Comparison of ENCODE assay signal across 33 cellular contexts in the genomic region with DNA sequence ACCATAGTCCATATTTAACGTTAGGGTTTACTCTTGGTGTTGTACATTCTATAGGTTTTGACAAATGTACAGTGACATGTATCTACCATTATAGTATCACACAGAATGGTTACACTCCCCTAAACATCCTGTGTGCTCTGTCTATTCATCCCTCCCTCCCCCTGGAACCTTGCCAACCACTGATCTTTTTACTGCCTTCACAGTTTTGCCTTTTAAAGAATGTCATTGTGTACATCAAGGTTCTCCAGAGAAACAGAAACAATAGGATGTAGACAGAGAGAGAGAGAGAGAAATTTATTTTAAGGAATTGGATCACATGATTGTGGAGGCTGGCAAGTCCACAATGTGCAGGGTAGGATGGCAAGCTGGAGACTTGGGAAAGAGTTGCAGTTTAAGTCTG.
"Had no signal": no experiment of that assay in that cellular context is flagged by ENCODE, and none has a peak within 500 bp of the region (broad histone marks: within the 10 kb centered on the region; RNA-seq: fewer than 3 reads in every experiment).

No MANE protein-coding gene starts in this region.

- ATAC-seq: activated CD8-positive, alpha-beta T cell treated with anti-CD3 and anti-CD28 coated beads for 36 hours; Right ventricle myocardium inferior had no signal

- H3K4me1 ChIP-seq: ascending aorta had no signal

- H3K4me2 ChIP-seq: PC-9 had no signal

- H3K4me3 ChIP-seq: ascending aorta, cardiac muscle cell, MG63, PC-9 had no signal

- H3K27ac ChIP-seq: ascending aorta, cardiac muscle cell, PC-9, RWPE1, VCaP had no signal

- H2AFZ ChIP-seq: PC-9 had no signal

- DNase-seq: activated B cell treated with CpG ODN at 0.5 μM for 24 hours; activated CD4-positive, alpha-beta T cell treated with anti-CD3 and anti-CD28 coated beads for 4 hours; activated CD4-positive, alpha-beta T cell treated with anti-CD3 and anti-CD28 coated beads, Interleukin-2, amount 50 U/mL, for 4 hours; activated CD4-positive, CD25-positive, alpha-beta regulatory T cell treated with anti-CD3 and anti-CD28 coated beads, Interleukin-2, amount 50 U/mL, for 72 hours; activated CD8-positive, alpha-beta T cell treated with anti-CD3 and anti-CD28 coated beads for 36 hours; activated gamma-delta T cell; activated naive CD4-positive, alpha-beta T cell treated with Interleukin-2 at 50 U/mL for 16 hours; activated naive CD8-positive, alpha-beta T cell treated with anti-CD3 and anti-CD28 coated beads, Interleukin-2, amount 10 ng/mL, durations not matched to agents 7 days and 5 days; activated T-cell treated with anti-CD3 and anti-CD28 coated beads, Interleukin-2, amount 50 U/mL, for 24 hours; Kasumi-1; MG63; NCI-H1048; NCI-H1105 treated with DMSO at 0.1 percent for 48 hours; NCI-H1436; NCI-H1694 treated with DMSO at 0.1 percent for 48 hours; NCI-H2029; NCI-H2171 treated with DMSO at 0.1 percent for 48 hours; NCI-H226; NCI-H510A; NCI-H526; NCI-H748 treated with DMSO at 0.1 percent for 48 hours; NK-92 treated with Interleukin-12 subunit alpha and Interleukin-12 subunit beta, amount 100 ng/mL, for 24 hours; PC-9; SIG-M5; SW 1271; T-helper 1 cell; T-helper 9 cell had no signal

- H3K27me3 ChIP-seq: ascending aorta, cardiac muscle cell, MG63 had no signal

- H3K36me3 ChIP-seq: ascending aorta, cardiac muscle cell, MG63 had no signal

- FAIRE-seq: RCC 7860 had no signal

- H3K9me3 ChIP-seq: ascending aorta, MG63 had no signal
